8 cellular contexts compared by ENCODE assay signal in genomic region chr11:123653997-123654565, GRCh38. TPM values are rescaled to one million over a fixed set of nuclear protein-coding genes. Genes with fewer than 3 reads are reported as not detected.
DNase-seq lines count a peak whose midpoint lies in the region; TF ChIP-seq lines count a peak whose summit lies in the region.

No MANE protein-coding gene starts in this region.

- TF ChIP-seq CTCF in HL-60 (IDR thresholded peaks at IDR 0.05; ENCODE audit: insufficient read depth, low read length) (no peak), WERI-Rb-1 (IDR thresholded peaks at IDR 0.05; ENCODE audit: low read depth, low read length) (no peak)

- peak overlapping the region; percentile 93 for H2AFZ ChIP-seq in mesenchymal stem cell (ENCODE audit: low read depth, low read length)

- no peak overlapping the region for H2BK5ac ChIP-seq in mesenchymal stem cell (ENCODE audit: low read depth, low read length, poor library complexity, severe bottlenecking)

- H3K9me3 ChIP-seq in WERI-Rb-1 (ENCODE audit: severe bottlenecking): no peaks in the 10 kb centered on the region
- no peaks in the 10 kb centered on the region for H3K9me3 ChIP-seq in endocrine pancreas (ENCODE audit: control insufficient read depth, low read length)
- no peaks in the 10 kb centered on the region for H3K9me3 ChIP-seq in mesenchymal stem cell (ENCODE audit: control insufficient read depth, low read length)

- under 1% methylated on average over 40 of the region's 55 CpGs for WGBS in mesenchymal stem cell

- H3K9ac ChIP-seq in endocrine pancreas (ENCODE audit: control insufficient read depth, insufficient read depth, low read length) (peak overlapping the region; percentile 56), mesenchymal stem cell (ENCODE audit: low read length) (no peak overlapping the region)

- no peak overlapping the region for H3K18ac ChIP-seq in mesenchymal stem cell (ENCODE audit: low read depth in 1 of 2, low read length in 2 of 2)

- H4K91ac ChIP-seq in mesenchymal stem cell (ENCODE audit: low read length): no peak overlapping the region

- H3K27me3 ChIP-seq in HL-60 (ENCODE audit: insufficient read depth, poor library complexity, severe bottlenecking) (peaks cover 24% of the 10 kb centered on the region), WERI-Rb-1 (ENCODE audit: insufficient read depth, low read depth, severe bottlenecking) (no peaks in the 10 kb centered on the region), endocrine pancreas (ENCODE audit: control insufficient read depth, insufficient read depth, low read length) (no peaks in the 10 kb centered on the region), mesenchymal stem cell (ENCODE audit: control insufficient read depth in 1 of 2, insufficient read depth in 1 of 2, low read length in 2 of 2) (peaks cover 16 to 70% of the 10 kb centered on the region in 2 experiments)

- DNase-seq in DMS53 (lab: John Stamatoyannopoulos, UW): peak; percentile 91
- DNase-seq in HL-60 (ENCODE audit: low read depth in 1 of 2, low spot score in 1 of 2): no peak
- no peak for DNase-seq in WERI-Rb-1
- DNase-seq in mesenchymal stem cell: peak; percentile 60
- DNase-seq in activated gamma-delta T cell (lab: John Stamatoyannopoulos, UW): no peak
- DNase-seq in Kasumi-1 (lab: John Stamatoyannopoulos, UW): no peak

- no peak overlapping the region for H2AK5ac ChIP-seq in mesenchymal stem cell (ENCODE audit: low read length, severe bottlenecking)

- no peak overlapping the region for H3K14ac ChIP-seq in mesenchymal stem cell (ENCODE audit: low read length in 2 of 2)

- no peak overlapping the region for H2BK12ac ChIP-seq in mesenchymal stem cell (ENCODE audit: low read length in 2 of 2)

- no peaks in the 10 kb centered on the region; the same call in none of the 2 replicates for H3K36me3 ChIP-seq in WERI-Rb-1
- no peaks in the 10 kb centered on the region for H3K36me3 ChIP-seq in endocrine pancreas (ENCODE audit: control insufficient read depth, insufficient read depth, low read length)
- no peaks in the 10 kb centered on the region for H3K36me3 ChIP-seq in mesenchymal stem cell (ENCODE audit: control insufficient read depth in 1 of 2, insufficient read depth in 2 of 2, low read depth in 1 of 2, low read length in 2 of 2)

- H3K27ac ChIP-seq in HL-60 (replicated peaks) (no peak overlapping the region), WERI-Rb-1 (peak overlapping the region; percentile 100), mesenchymal stem cell (ENCODE audit: low read length, poor library complexity, severe bottlenecking) (no peak overlapping the region), temporal lobe (ENCODE audit: low read depth, low read length) (peak overlapping the region; percentile 68)

- H3K4me1 ChIP-seq in endocrine pancreas (ENCODE audit: control insufficient read depth, insufficient read depth, low read length) (no peaks in the 10 kb centered on the region), mesenchymal stem cell (ENCODE audit: control insufficient read depth, insufficient read depth, low read depth, low read length) (peaks cover 15% of the 10 kb centered on the region)

- H3K79me1 ChIP-seq in mesenchymal stem cell (replicated peaks; ENCODE audit: low read length, poor library complexity, severe bottlenecking): no peaks in the 10 kb centered on the region

- H2BK15ac ChIP-seq in mesenchymal stem cell (ENCODE audit: low read depth, poor library complexity, severe bottlenecking): no peak overlapping the region

- H3K23ac ChIP-seq in mesenchymal stem cell (ENCODE audit: low read length in 2 of 2): no peak overlapping the region

- H3K4me2 ChIP-seq in mesenchymal stem cell (ENCODE audit: low read length, poor library complexity, severe bottlenecking): peak overlapping the region; percentile 100

- no peak overlapping the region for H3K4ac ChIP-seq in mesenchymal stem cell (ENCODE audit: low read depth in 1 of 2, low read length in 2 of 2)

- peak overlapping the region; percentile 16; the same call in 1 of the 2 replicates for H3K4me3 ChIP-seq in HL-60 (replicated peaks; ENCODE audit: insufficient read depth, low read length)
- H3K4me3 ChIP-seq in WERI-Rb-1 (ENCODE audit: low read depth, low read length): peak overlapping the region; percentile 93
- no peak overlapping the region for H3K4me3 ChIP-seq in endocrine pancreas (ENCODE audit: control insufficient read depth, insufficient read depth, low read length)
- H3K4me3 ChIP-seq in mesenchymal stem cell (ENCODE audit: insufficient read depth in 1 of 2, low read depth in 1 of 2, low read length in 2 of 2): peak overlapping the region; percentile 62 to 80

- no peak overlapping the region for H4K8ac ChIP-seq in mesenchymal stem cell (ENCODE audit: low read length)

- H2BK120ac ChIP-seq in mesenchymal stem cell (ENCODE audit: low read depth, low read length): no peak overlapping the region

RNA-seq across cellular contexts. Expression of gene SCN3B, which starts 0.3 kb away (rescaled TPM):
- 0.10 TPM for polyA plus RNA-seq in mesenchymal stem cell (2013, experiment 1 of 2)
- polyA plus RNA-seq in mesenchymal stem cell (2013, experiment 2 of 2): 0.11 TPM
- 81.4 TPM for total RNA-seq in temporal lobe

Comparison
In these comparisons a context has a peak if more than half of its experiments do, and no peak if none do; other contexts are left out.
1. DNase-seq: peak in DMS53 (single experiment) and mesenchymal stem cell (single experiment); none in HL-60 (0 of 2), WERI-Rb-1 (single experiment), activated gamma-delta T cell (single experiment) and Kasumi-1 (0 of 2).
2. H3K27ac ChIP-seq: peak in WERI-Rb-1 (single experiment) and temporal lobe (single experiment); none in HL-60 (single experiment) and mesenchymal stem cell (single experiment).